27 cellular contexts compared by ENCODE assay signal in the genomic region with DNA sequence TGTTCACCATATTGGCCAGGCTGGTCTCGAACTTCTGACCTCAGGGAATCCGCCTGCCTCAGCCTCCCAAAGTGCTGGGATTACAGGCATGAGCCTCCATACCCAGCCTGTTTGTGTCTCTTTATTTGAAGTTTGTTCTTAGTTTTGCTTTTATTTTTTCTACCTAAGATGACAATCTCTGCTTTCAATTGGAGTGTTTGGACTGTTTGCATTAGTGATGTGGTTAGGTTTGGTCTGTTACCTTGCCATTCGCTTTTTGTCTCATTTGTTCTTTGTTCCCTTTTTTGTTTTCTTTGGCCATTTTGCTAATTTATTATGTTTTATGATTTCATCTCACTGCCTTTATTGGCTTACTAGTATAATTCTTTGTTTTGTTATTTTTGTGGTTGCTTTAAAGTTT.
"Had no signal": no experiment of that assay in that cellular context is flagged by ENCODE, and none has a peak within 500 bp of the region (broad histone marks: within the 10 kb centered on the region; RNA-seq: fewer than 3 reads in every experiment).

No MANE protein-coding gene starts in this region.

- H3K4me3 ChIP-seq: neural progenitor cell, ovary, psoas muscle, right lobe of liver, sigmoid colon, stomach, thoracic aorta, thyroid gland, transverse colon, upper lobe of right lung, uterus had no signal

- H3K27ac ChIP-seq: neural progenitor cell, ovary, parathyroid adenoma, psoas muscle, right lobe of liver, sigmoid colon, stomach, thoracic aorta, thyroid gland, transverse colon, upper lobe of right lung, uterus had no signal

- H3K9me3 ChIP-seq: ovary, psoas muscle, right lobe of liver, sigmoid colon, stomach, thoracic aorta, thyroid gland, transverse colon, upper lobe of right lung, uterus had no signal

- H3K9me3 Mint-ChIP-seq: natural killer cell; nephron; stimulated activated effector memory CD8-positive, alpha-beta T cell treated with anti-CD3 and anti-CD28 coated beads, Interleukin-12 subunit alpha, Interleukin-12 subunit beta, amount 100 ng/mL, for 72 hours; stimulated activated naive B cell treated with anti-CD40 and anti-IgM and Interleukin-4, amounts not matched to agents 10 μg/mL and 1 μg/mL and 100 μg/mL, for 72 hours; stimulated activated naive CD8-positive, alpha-beta T cell treated with anti-CD3 and anti-CD28 coated beads, Interleukin-15, Interleukin-2, amounts not matched to agents 100 ng/mL and 50 ng/mL, for 24 hours; type B pancreatic cell had no signal

- H3K27me3 ChIP-seq: neural progenitor cell, ovary, right lobe of liver, sigmoid colon, stomach, thyroid gland, transverse colon, upper lobe of right lung, uterus had no signal

- H3K4me1 ChIP-seq: neural progenitor cell, parathyroid adenoma, psoas muscle, right lobe of liver, sigmoid colon, thyroid gland, transverse colon, upper lobe of right lung, uterus had no signal

- H3K4me3 Mint-ChIP-seq: natural killer cell; nephron; neural progenitor cell; stimulated activated effector memory CD8-positive, alpha-beta T cell treated with anti-CD3 and anti-CD28 coated beads, Interleukin-12 subunit alpha, Interleukin-12 subunit beta, amount 100 ng/mL, for 72 hours; stimulated activated naive B cell treated with anti-CD40 and anti-IgM and Interleukin-4, amounts not matched to agents 10 μg/mL and 1 μg/mL and 100 μg/mL, for 72 hours; stimulated activated naive CD8-positive, alpha-beta T cell treated with anti-CD3 and anti-CD28 coated beads, Interleukin-15, Interleukin-2, amounts not matched to agents 100 ng/mL and 50 ng/mL, for 24 hours; type B pancreatic cell had no signal

- ATAC-seq: natural killer cell; psoas muscle; right cardiac atrium; right lobe of liver; stimulated activated effector memory CD8-positive, alpha-beta T cell treated with anti-CD3 and anti-CD28 coated beads, Interleukin-12 subunit alpha, Interleukin-12 subunit beta, amount 100 ng/mL, for 72 hours; stimulated activated naive B cell treated with anti-CD40 and anti-IgM and Interleukin-4, amounts not matched to agents 10 μg/mL and 1 μg/mL and 100 μg/mL, for 72 hours; upper lobe of right lung had no signal

- H3K27me3 Mint-ChIP-seq: progenitor cell of endocrine pancreas, type B pancreatic cell had no signal

- H3K36me3 ChIP-seq: neural progenitor cell, ovary, right lobe of liver, sigmoid colon, stomach, thoracic aorta, thyroid gland, transverse colon, upper lobe of right lung, uterus had no signal

- DNase-seq: natural killer cell; occipital lobe; ovary; psoas muscle; right cardiac atrium; sigmoid colon; small intestine; stimulated activated CD4-positive, alpha-beta T cell treated with anti-CD3 and anti-CD28 coated beads, Interleukin-15, amount 100 ng/mL, for 24 hours; stimulated activated CD4-positive, alpha-beta T cell treated with anti-CD3 and anti-CD28 coated beads, Interleukin-2, amount 100 ng/mL, for 24 hours; stimulated activated CD4-positive, alpha-beta T cell treated with anti-CD3 and anti-CD28 coated beads, Interleukin-2, amount 100 ng/mL, for 48 hours; stimulated activated CD4-positive, alpha-beta T cell treated with anti-CD3 and anti-CD28 coated beads, Interleukin-4, amount 100 ng/mL, for 24 hours; stimulated activated naive B cell treated with anti-CD40 and anti-IgM and Interleukin-4, amounts not matched to agents 10 μg/mL and 1 μg/mL and 100 μg/mL, for 72 hours; stimulated activated naive CD4-positive, alpha-beta T cell treated with Interleukin-2 at 50 U/mL for 16 hours; thyroid gland; transverse colon; upper lobe of right lung; uterus had no signal

- H3K27ac Mint-ChIP-seq: natural killer cell; nephron; neural progenitor cell; progenitor cell of endocrine pancreas; stimulated activated effector memory CD8-positive, alpha-beta T cell treated with anti-CD3 and anti-CD28 coated beads, Interleukin-12 subunit alpha, Interleukin-12 subunit beta, amount 100 ng/mL, for 72 hours; stimulated activated naive B cell treated with anti-CD40 and anti-IgM and Interleukin-4, amounts not matched to agents 10 μg/mL and 1 μg/mL and 100 μg/mL, for 72 hours; stimulated activated naive CD8-positive, alpha-beta T cell treated with anti-CD3 and anti-CD28 coated beads, Interleukin-15, Interleukin-2, amounts not matched to agents 100 ng/mL and 50 ng/mL, for 24 hours; type B pancreatic cell had no signal

- H3K4me1 Mint-ChIP-seq: natural killer cell; nephron; neural progenitor cell; stimulated activated effector memory CD8-positive, alpha-beta T cell treated with anti-CD3 and anti-CD28 coated beads, Interleukin-12 subunit alpha, Interleukin-12 subunit beta, amount 100 ng/mL, for 72 hours; stimulated activated naive B cell treated with anti-CD40 and anti-IgM and Interleukin-4, amounts not matched to agents 10 μg/mL and 1 μg/mL and 100 μg/mL, for 72 hours had no signal

- H3K36me3 Mint-ChIP-seq: natural killer cell; neural progenitor cell; stimulated activated effector memory CD8-positive, alpha-beta T cell treated with anti-CD3 and anti-CD28 coated beads, Interleukin-12 subunit alpha, Interleukin-12 subunit beta, amount 100 ng/mL, for 72 hours; stimulated activated naive B cell treated with anti-CD40 and anti-IgM and Interleukin-4, amounts not matched to agents 10 μg/mL and 1 μg/mL and 100 μg/mL, for 72 hours; type B pancreatic cell had no signal
